ENCODE assay signal across 8 cellular contexts in genomic region chr17:489758-490329, GRCh38. TPM values are rescaled to one million over a fixed set of nuclear protein-coding genes. Genes with fewer than 3 reads are reported as not detected.
DNase-seq lines count a peak whose midpoint lies in the region; ATAC-seq and TF ChIP-seq lines count a peak whose summit lies in the region.

No MANE protein-coding gene starts in this region.

- peak overlapping the region; percentile 81 for H2AFZ ChIP-seq in OCI-LY7 (ENCODE audit: low read length)

- CTCF ChIA-PET in OCI-LY7 (lab: Charles Lee; ENCODE audit: unreplicated experiment): no interaction called here

- H3K79me2 ChIP-seq in OCI-LY7 (ENCODE audit: insufficient read depth, low read depth, low read length): no peaks in the 10 kb centered on the region

- no peaks in the 10 kb centered on the region for H3K9me2 ChIP-seq in OCI-LY7 (ENCODE audit: insufficient read depth, low read length)

- BruUV-seq in OCI-LY7 (replicated peaks; lab: Mats Ljungman, UMichigan): no TSS peak

- no peaks in the 10 kb centered on the region for H4K20me1 ChIP-seq in OCI-LY7 (ENCODE audit: insufficient read depth, low read length)

- ATAC-seq in GM18502 (IDR thresholded peaks at IDR 0.05; ENCODE audit: poor library complexity, unreplicated experiment) (peak; percentile 59), HG03520 (IDR thresholded peaks at IDR 0.05; ENCODE audit: unreplicated experiment) (no peak)

- H3K4me1 ChIP-seq in OCI-LY7 (ENCODE audit: insufficient read depth, low read length, poor library complexity, severe bottlenecking) (peaks cover 19% of the 10 kb centered on the region), adrenal gland (replicated peaks in 1 of 2) (peaks cover 0 to 14% of the 10 kb centered on the region in 2 donors)

- POLR2A ChIA-PET in OCI-LY7 (lab: Charles Lee): no interaction called here

- H3K27ac ChIP-seq in OCI-LY7 (ENCODE audit: low read depth, low read length, poor library complexity, severe bottlenecking): peak overlapping the region; percentile 78
- H3K27ac ChIP-seq in adrenal gland: peak overlapping the region in 3 of 5 donors; percentile 9 to 62 (median 47)

- no peaks in the 10 kb centered on the region for H3K27me3 ChIP-seq in adrenal gland

- TF ChIP-seq POLR2A in adrenal gland (IDR thresholded peaks at IDR 0.05): no peak

- WGBS in adrenal gland, 4 donors: 0 to 5% (median 2%) methylated on average over 7 to 37 of the region's 38 CpGs

- TF ChIP-seq CTCF in OCI-LY7 (conservative IDR thresholded peaks at IDR 0.05; ENCODE audit: low read length): no peak
- no peak for TF ChIP-seq CTCF in adrenal gland (IDR thresholded peaks at IDR 0.05)

- H3K36me3 ChIP-seq in OCI-LY7 (ENCODE audit: insufficient read depth, low read length) (no peaks in the 10 kb centered on the region), adrenal gland (replicated peaks in 1 of 2) (no peaks in the 10 kb centered on the region)

- H3K9me3 ChIP-seq in OCI-LY7 (ENCODE audit: low read length) (no peaks in the 10 kb centered on the region), adrenal gland (replicated peaks in 1 of 3) (no peaks in the 10 kb centered on the region)

- H3K4me3 ChIP-seq in OCI-LY7 (ENCODE audit: low read depth, low read length, poor library complexity, severe bottlenecking) (peak overlapping the region; percentile 98), adrenal gland (peak overlapping the region in 2 of 4 donors; percentile 13 to 68)

- DNase-seq in OCI-LY7 (ENCODE audit: low spot score): peak; percentile 69
- DNase-seq in adrenal gland: peak in 3 of 7 donors; percentile 25 to 33 (median 28)
- peak; percentile 33 for DNase-seq in iPS-NIHi7 (ENCODE audit: extremely low spot score)
- peak; percentile 55 to 71 for DNase-seq in stimulated activated CD4-positive, alpha-beta T cell treated with anti-CD3 and anti-CD28 coated beads, Interleukin-2, amount 100 ng/mL, for 24 hours
- DNase-seq in NCI-H2107 treated with DMSO at 0.1 percent for 48 hours (lab: John Stamatoyannopoulos, UW; ENCODE audit: unreplicated experiment): no peak
- DNase-seq in GM19240 (ENCODE audit: insufficient read length, low spot score): no peak

- intact Hi-C loops in OCI-LY7 (cut with micrococcal nuclease; ENCODE audit: unreplicated experiment) (no loop called here), adrenal gland (cut with DNase I) (no loop called here)

- peak overlapping the region; percentile 79 for H3K4me2 ChIP-seq in OCI-LY7 (ENCODE audit: low read length)

RNA-seq across cellular contexts. Expression of gene RFLNB, which starts 44.1 kb away (rescaled TPM):
- 14.8 and 15.7 TPM in 2 replicates for total RNA-seq in OCI-LY7 (2014; rRNA removed; shearing (Covaris generic))
- 24.7 and 25.3 TPM in 2 replicates for total RNA-seq in OCI-LY7 (2022)
- total RNA-seq in adrenal gland: 10 to 100 TPM in 7 of 8 donors, 1 to 10 TPM in 1; 5.4 to 18.0 (median 12.3) TPM
- polyA plus RNA-seq in adrenal gland: 10 to 100 TPM in 2 of 3 donors, 1 to 10 TPM in 1; 6.9 to 15.0 (median 10.1) TPM

Comparison
In these comparisons a context has a peak if more than half of its experiments do, and no peak if none do; other contexts are left out.
1. DNase-seq: peak in OCI-LY7 (single experiment), iPS-NIHi7 (single experiment) and stimulated activated CD4-positive, alpha-beta T cell treated with anti-CD3 and anti-CD28 coated beads, Interleukin-2, amount 100 ng/mL, for 24 hours (2 of 2); none in NCI-H2107 treated with DMSO at 0.1 percent for 48 hours (single experiment) and GM19240 (single experiment).